Comparison of ENCODE assay signal across 8 cellular contexts in the genomic region with DNA sequence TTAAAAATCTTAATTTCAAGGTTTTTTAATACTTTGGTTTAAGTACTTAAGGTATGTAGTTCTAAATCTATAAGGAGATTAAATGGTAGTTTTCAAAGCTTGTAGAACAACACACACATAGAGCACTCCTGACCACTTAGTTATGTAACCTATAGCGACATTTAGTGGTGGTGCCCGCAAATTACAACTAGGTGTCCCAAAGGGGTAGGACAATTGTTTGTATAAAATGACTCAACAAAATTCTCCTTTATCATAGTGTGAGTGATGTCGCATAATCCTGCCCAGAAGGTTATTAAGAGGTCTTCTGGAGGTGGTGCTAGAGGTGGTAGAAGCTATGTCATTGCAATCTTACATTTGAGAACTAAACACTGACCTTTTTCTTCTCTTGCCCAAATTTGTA.
DNase-seq lines count a peak whose midpoint lies in the region; ATAC-seq and TF ChIP-seq lines count a peak whose summit lies in the region.

No MANE protein-coding gene starts in this region.

- no peaks in the 10 kb centered on the region for H3K9me3 Mint-ChIP-seq in natural killer cell

- intact Hi-C loops in natural killer cell (cut with micrococcal nuclease), result loop anchor here (1.0 to 10.0 kb wide), 3 partner anchors 377 to 438 kb away; no protein-coding TSS in a partner anchor

- H3K27me3 Mint-ChIP-seq in natural killer cell (ENCODE audit: low read depth in 2 of 2), result peaks cover 7 to 23% of the 10 kb centered on the region in 2 donors

- H3K36me3 Mint-ChIP-seq in natural killer cell, result no peaks in the 10 kb centered on the region

- H3K27ac Mint-ChIP-seq in natural killer cell, result no peak overlapping the region

- ATAC-seq in GM21526 (IDR thresholded peaks at IDR 0.05; ENCODE audit: low FRiP score, unreplicated experiment), result peak; percentile 80
- peak; percentile 92 to 99 (median 97) for ATAC-seq in natural killer cell

- DNase-seq in DMS 273 (lab: John Stamatoyannopoulos, UW; ENCODE audit: unreplicated experiment) (peak; percentile 84), HuH-7.5 (ENCODE audit: low spot score) (peak; percentile 35), NOMO-1 treated with dmso at 0.1 percent for 144 hours (lab: John Stamatoyannopoulos, UW; ENCODE audit: unreplicated experiment) (peak; percentile 17), activated T-cell treated with anti-CD3 and anti-CD28 coated beads for 4 hours (peak; percentile 73), fibroblast of gingiva (ENCODE audit: low read depth) (peak; percentile 52), natural killer cell (peak; percentile 57)
- DNase-seq in stimulated activated naive CD4-positive, alpha-beta T cell treated with Interleukin-2 at 50 U/mL for 16 hours (lab: John Stamatoyannopoulos, UW), result peak; percentile 48

- H3K4me3 Mint-ChIP-seq in natural killer cell, result no peak overlapping the region

- no peaks in the 10 kb centered on the region for H3K4me1 Mint-ChIP-seq in natural killer cell

- TF ChIP-seq CTCF in natural killer cell (IDR thresholded peaks at IDR 0.05), result peak; percentile 85

Comparison
In these comparisons a context has a peak if more than half of its experiments do, and no peak if none do; other contexts are left out.
1. Peak in every context shown above with its lines: DNase-seq and ATAC-seq.
2. DNase-seq: peak in every context shown above with its lines; median percentile 84 in DMS 273; 73 in activated T-cell treated with anti-CD3 and anti-CD28 coated beads for 4 hours; 57 in natural killer cell; 52 in fibroblast of gingiva; 48 in stimulated activated naive CD4-positive, alpha-beta T cell treated with Interleukin-2 at 50 U/mL for 16 hours; 35 in HuH-7.5; 17 in NOMO-1 treated with dmso at 0.1 percent for 144 hours.